ENCODE assay signal across 15 cellular contexts in the genomic region with DNA sequence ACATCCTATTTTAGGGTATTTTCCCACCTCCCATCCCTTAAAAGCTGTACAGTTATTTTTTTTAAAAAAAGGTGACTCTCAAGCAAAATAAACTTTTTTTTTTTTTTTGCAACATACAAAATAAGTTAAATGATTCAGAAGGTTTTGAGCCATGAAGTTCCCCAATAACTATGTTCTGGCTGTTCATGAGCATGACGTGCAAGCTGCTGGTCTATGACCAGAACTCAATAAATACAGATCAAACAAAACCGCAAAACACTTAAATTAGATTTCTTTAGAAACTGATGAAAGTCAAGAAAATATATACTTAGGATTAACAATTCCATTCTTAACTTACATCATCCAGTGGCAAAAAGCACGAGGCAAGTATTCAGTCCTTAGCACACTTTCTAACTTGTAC. TPM values are rescaled to one million over a fixed set of nuclear protein-coding genes. Genes with fewer than 3 reads are reported as not detected.
DNase-seq lines count a peak whose midpoint lies in the region; ATAC-seq and TF ChIP-seq lines count a peak whose summit lies in the region.
"Had no signal": no experiment of that assay in that cellular context is flagged by ENCODE, and none has a peak within 500 bp of the region (broad histone marks: within the 10 kb centered on the region; RNA-seq: fewer than 3 reads in every experiment).

No MANE protein-coding gene starts in this region.

- peak overlapping the region; percentile 98 for H3K4me2 ChIP-seq in DOHH2 (ENCODE audit: low read length)
- peak overlapping the region; percentile 38; the same call in 1 of the 2 replicates for H3K4me2 ChIP-seq in OCI-LY1 (ENCODE audit: low read length)
- H3K4me2 ChIP-seq: GM23338 had no signal

- peak overlapping the region; percentile 95 for H3K27ac ChIP-seq in DOHH2 (ENCODE audit: low read depth, low read length)
- peak overlapping the region; percentile 56 for H3K27ac ChIP-seq in OCI-LY1 (ENCODE audit: low read depth, low read length, poor library complexity, severe bottlenecking)

- H3K36me3 ChIP-seq in DOHH2 (ENCODE audit: control insufficient read depth, low read length) = peaks cover 17% of the 10 kb centered on the region
- H3K36me3 ChIP-seq in OCI-LY1 (ENCODE audit: insufficient read depth, low read length) = peaks cover 16% of the 10 kb centered on the region; the same call in 1 of the 2 replicates

- no peak overlapping the region for H2AFZ ChIP-seq in OCI-LY1 (ENCODE audit: low read length)
- H2AFZ ChIP-seq: GM23338 had no signal

- no peak overlapping the region for H3K4me3 Mint-ChIP-seq in stimulated activated naive B cell treated with anti-CD40 and anti-IgM and Interleukin-4, amounts not matched to agents 10 μg/mL and 1 μg/mL and 100 μg/mL, for 72 hours
- H3K4me3 Mint-ChIP-seq in activated CD4-positive, alpha-beta T cell treated with anti-CD3 and anti-CD28 coated beads, Interleukin-2, amount 10 ng/mL, durations not matched to agents 7 days and 5 days = no peak overlapping the region
- H3K4me3 Mint-ChIP-seq: CD8-positive, alpha-beta T cell; GM23338 had no signal

- peaks cover 41% of the 10 kb centered on the region for H3F3A ChIP-seq in DOHH2 (ENCODE audit: control insufficient read depth, insufficient read depth)
- H3F3A ChIP-seq in OCI-LY1 (ENCODE audit: insufficient read depth, low read length) = 0 out of 2 replicates have a peak, but pooled peaks cover 4% of the 10 kb centered on the region

- peaks cover 2 to 11% of the 10 kb centered on the region in 2 donors for H3K36me3 Mint-ChIP-seq in stimulated activated naive B cell treated with anti-CD40 and anti-IgM and Interleukin-4, amounts not matched to agents 10 μg/mL and 1 μg/mL and 100 μg/mL, for 72 hours
- H3K36me3 Mint-ChIP-seq in activated CD4-positive, alpha-beta T cell treated with anti-CD3 and anti-CD28 coated beads, Interleukin-2, amount 10 ng/mL, durations not matched to agents 7 days and 5 days (ENCODE audit: low read depth) = peaks cover 5% of the 10 kb centered on the region

- H4K20me1 ChIP-seq in DOHH2 (ENCODE audit: control insufficient read depth, insufficient read depth, low read depth, low read length) (no peaks in the 10 kb centered on the region), OCI-LY1 (ENCODE audit: insufficient read depth, low read length) (no peaks in the 10 kb centered on the region)

- H3K27me3 ChIP-seq in DOHH2 (ENCODE audit: control insufficient read depth, low read length) (no peaks in the 10 kb centered on the region), OCI-LY1 (ENCODE audit: insufficient read depth, low read length) (no peaks in the 10 kb centered on the region)

- CTCF ChIA-PET in activated CD4-positive, alpha-beta T cell treated with anti-CD3 and anti-CD28 coated beads, Interleukin-2, amount 10 ng/mL, durations not matched to agents 7 days and 5 days (lab: Charles Lee) = interaction anchor here (0.7 kb wide), 1 partner anchor 165 kb away, joined by 4 read pairs; no protein-coding TSS in a partner anchor

- H3K9me3 ChIP-seq in DOHH2 (ENCODE audit: control insufficient read depth, insufficient read depth, low read length) = no peaks in the 10 kb centered on the region
- no peaks in the 10 kb centered on the region for H3K9me3 ChIP-seq in OCI-LY1 (ENCODE audit: low read length)

- H3K4me3 ChIP-seq in DOHH2 (ENCODE audit: low read length) (peak overlapping the region; percentile 66), OCI-LY1 (ENCODE audit: low read depth, low read length, poor library complexity, severe bottlenecking) (no peak overlapping the region)
- H3K4me3 ChIP-seq: GM23338 had no signal

- intact Hi-C loops in left cardiac atrium (cut with DNase I) = no loop called here

- H3K4me1 Mint-ChIP-seq in stimulated activated naive B cell treated with anti-CD40 and anti-IgM and Interleukin-4, amounts not matched to agents 10 μg/mL and 1 μg/mL and 100 μg/mL, for 72 hours = peaks cover 9 to 32% of the 10 kb centered on the region in 2 donors
- no peaks in the 10 kb centered on the region for H3K4me1 Mint-ChIP-seq in activated CD4-positive, alpha-beta T cell treated with anti-CD3 and anti-CD28 coated beads, Interleukin-2, amount 10 ng/mL, durations not matched to agents 7 days and 5 days
- H3K4me1 Mint-ChIP-seq: GM23338 had no signal

- ATAC-seq in stimulated activated naive B cell treated with anti-CD40 and anti-IgM and Interleukin-4, amounts not matched to agents 10 μg/mL and 1 μg/mL and 100 μg/mL, for 72 hours (replicated peaks) = peak; percentile 76 to 80
- no peak for ATAC-seq in left cardiac atrium
- ATAC-seq: CD8-positive, alpha-beta T cell; GM23338 had no signal

- no peaks in the 10 kb centered on the region for H3K27me3 Mint-ChIP-seq in stimulated activated naive B cell treated with anti-CD40 and anti-IgM and Interleukin-4, amounts not matched to agents 10 μg/mL and 1 μg/mL and 100 μg/mL, for 72 hours
- no peaks in the 10 kb centered on the region for H3K27me3 Mint-ChIP-seq in activated CD4-positive, alpha-beta T cell treated with anti-CD3 and anti-CD28 coated beads, Interleukin-2, amount 10 ng/mL, durations not matched to agents 7 days and 5 days

- H3K9me3 Mint-ChIP-seq in stimulated activated naive B cell treated with anti-CD40 and anti-IgM and Interleukin-4, amounts not matched to agents 10 μg/mL and 1 μg/mL and 100 μg/mL, for 72 hours = no peaks in the 10 kb centered on the region
- H3K9me3 Mint-ChIP-seq in activated CD4-positive, alpha-beta T cell treated with anti-CD3 and anti-CD28 coated beads, Interleukin-2, amount 10 ng/mL, durations not matched to agents 7 days and 5 days = no peaks in the 10 kb centered on the region
- H3K9me3 Mint-ChIP-seq: CD8-positive, alpha-beta T cell; GM23338 had no signal

- H3K9ac ChIP-seq in OCI-LY1 (ENCODE audit: low read length) = no peak overlapping the region

- DNase-seq in germinal center (ENCODE audit: low spot score) = peak; percentile 10
- no peak for DNase-seq in stimulated activated naive B cell treated with anti-CD40 and anti-IgM and Interleukin-4, amounts not matched to agents 10 μg/mL and 1 μg/mL and 100 μg/mL, for 72 hours
- DNase-seq in left cardiac atrium = no peak
- no peak for DNase-seq in NOMO-1 (lab: John Stamatoyannopoulos, UW; ENCODE audit: unreplicated experiment in 2 of 2)
- no peak for DNase-seq in activated gamma-delta T cell treated with Interleukin-2 at 50 U/mL for 16 hours
- DNase-seq in activated CD4-positive, alpha-beta T cell treated with anti-CD3 and anti-CD28 coated beads, Interleukin-2, amount 10 ng/mL, durations not matched to agents 7 days and 5 days = no peak
- DNase-seq: ACHN; Calu3; CD8-positive, alpha-beta T cell; DMS79 treated with DMSO at 0.1 percent for 48 hours; EL; HCEC 1CT had no signal

- H3K4me1 ChIP-seq in DOHH2 (ENCODE audit: control insufficient read depth, low read length) = peaks cover 82% of the 10 kb centered on the region
- H3K4me1 ChIP-seq in OCI-LY1 (ENCODE audit: insufficient read depth, low read length, severe bottlenecking) = peaks cover 24% of the 10 kb centered on the region

- no peaks in the 10 kb centered on the region for H3K79me2 ChIP-seq in DOHH2 (ENCODE audit: control insufficient read depth, low read length)
- no peaks in the 10 kb centered on the region for H3K79me2 ChIP-seq in OCI-LY1 (ENCODE audit: insufficient read depth, low read length)

- no peak for TF ChIP-seq CTCF in DOHH2 (IDR thresholded peaks at IDR 0.05; ENCODE audit: low read depth, low read length, poor library complexity, severe bottlenecking)
- no peak for TF ChIP-seq CTCF in OCI-LY1 (IDR thresholded peaks at IDR 0.05; ENCODE audit: low read length)

- POLR2A ChIA-PET in activated CD4-positive, alpha-beta T cell treated with anti-CD3 and anti-CD28 coated beads, Interleukin-2, amount 10 ng/mL, durations not matched to agents 7 days and 5 days (lab: Charles Lee) = no interaction called here

- H3K9me2 ChIP-seq in DOHH2 (replicated peaks; ENCODE audit: control insufficient read depth, low read length) = no peaks in the 10 kb centered on the region
- H3K9me2 ChIP-seq in OCI-LY1 (ENCODE audit: low read depth, low read length) = no peaks in the 10 kb centered on the region

- no peak overlapping the region for H3K27ac Mint-ChIP-seq in stimulated activated naive B cell treated with anti-CD40 and anti-IgM and Interleukin-4, amounts not matched to agents 10 μg/mL and 1 μg/mL and 100 μg/mL, for 72 hours
- no peak overlapping the region for H3K27ac Mint-ChIP-seq in activated CD4-positive, alpha-beta T cell treated with anti-CD3 and anti-CD28 coated beads, Interleukin-2, amount 10 ng/mL, durations not matched to agents 7 days and 5 days
- H3K27ac Mint-ChIP-seq: CD8-positive, alpha-beta T cell; GM23338 had no signal

RNA-seq across cellular contexts. Expression of gene CLNS1A, which starts 24.1 kb away (rescaled TPM):
- 10 to 100 TPM; 58.6 to 64.5 TPM for total RNA-seq in left cardiac atrium
- 100 to 1,000 TPM; 102 to 104 TPM for total RNA-seq in activated CD4-positive, alpha-beta T cell treated with anti-CD3 and anti-CD28 coated beads, Interleukin-2, amount 10 ng/mL, durations not matched to agents 7 days and 5 days

Comparison
In these comparisons a context has a peak if more than half of its experiments do, and no peak if none do; other contexts are left out.
1. ATAC-seq: peak in stimulated activated naive B cell treated with anti-CD40 and anti-IgM and Interleukin-4, amounts not matched to agents 10 μg/mL and 1 μg/mL and 100 μg/mL, for 72 hours (2 of 2); none in left cardiac atrium (0 of 2).